In the genomic region with DNA sequence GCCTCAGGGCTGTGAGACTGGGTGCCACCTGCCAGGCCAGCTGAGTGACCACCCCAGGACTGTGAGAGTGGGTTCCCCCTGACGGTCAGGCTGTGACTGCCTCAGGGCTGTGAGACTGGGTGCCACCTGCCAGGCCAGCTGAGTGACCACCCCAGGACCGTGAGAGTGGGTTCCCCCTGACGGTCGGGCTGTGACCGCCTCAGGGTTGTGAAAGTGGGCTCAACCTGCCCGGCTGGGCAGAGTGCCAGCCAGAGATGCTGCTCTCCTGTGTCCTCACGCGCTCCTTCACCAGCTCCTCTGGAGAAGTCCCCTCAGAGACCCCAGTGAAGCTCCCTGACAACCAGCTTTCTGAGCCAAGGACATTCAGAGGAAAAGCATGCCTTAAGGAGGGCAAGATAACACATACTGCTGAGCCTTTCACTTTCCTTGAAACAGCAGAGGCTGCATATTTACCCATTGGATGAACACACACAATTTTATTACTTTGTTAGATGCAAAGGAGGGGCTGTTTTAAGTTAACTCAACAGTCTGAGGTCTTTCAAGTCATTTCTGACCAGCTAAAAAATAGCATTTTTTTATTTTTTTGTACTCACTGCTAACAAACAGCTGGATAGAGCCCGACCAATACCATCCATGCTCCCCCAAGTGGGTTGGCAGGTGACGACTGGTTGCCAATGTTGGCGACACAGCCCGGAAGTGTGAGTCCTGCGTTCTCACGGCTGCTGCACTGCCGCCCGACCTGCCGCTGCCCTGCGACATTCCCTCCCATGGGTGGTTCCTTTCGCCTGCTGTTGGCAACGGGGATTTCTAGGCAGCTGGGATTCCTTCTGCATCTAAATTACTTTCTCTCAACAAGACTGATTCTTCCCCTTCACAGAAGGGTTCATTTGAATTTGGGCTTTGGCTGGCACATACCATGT, we compare ENCODE assay signal across 15 cellular contexts.
DNase-seq lines count a peak whose midpoint lies in the region; ATAC-seq, FAIRE-seq and TF ChIP-seq lines count a peak whose summit lies in the region.
"Had no signal": no experiment of that assay in that cellular context is flagged by ENCODE, and none has a peak within 500 bp of the region (broad histone marks: within the 10 kb centered on the region; RNA-seq: fewer than 3 reads in every experiment).

No MANE protein-coding gene starts in this region.

- no peak overlapping the region for H3K4me3 Mint-ChIP-seq in endodermal cell
- H3K4me3 Mint-ChIP-seq in CD8-positive, alpha-beta T cell, result no peak overlapping the region
- H3K4me3 Mint-ChIP-seq: stimulated activated naive CD8-positive, alpha-beta T cell treated with anti-CD3 and anti-CD28 coated beads, Interleukin-15, Interleukin-2, amounts not matched to agents 100 ng/mL and 50 ng/mL, for 24 hours had no signal

- CTCF ChIA-PET in IMR-90 (lab: Yijun Ruan, JAX), result no interaction called here
- CTCF ChIA-PET in CD8-positive, alpha-beta T cell (lab: Charles Lee), result no interaction called here

- no peak overlapping the region for H3K56ac ChIP-seq in IMR-90 (ENCODE audit: extremely low read depth, insufficient read depth, low read length)

- TF ChIP-seq POLR2A in IMR-90 (IDR thresholded peaks at IDR 0.05; ENCODE audit: low read depth, low read length) (no peak), stomach (IDR thresholded peaks at IDR 0.05) (no peak)

- TF ChIP-seq CTCF in IMR-90 (conservative IDR thresholded peaks at IDR 0.05; ENCODE audit: low read depth, low read length) (no peak), endodermal cell (conservative IDR thresholded peaks at IDR 0.05) (no peak), kidney (IDR thresholded peaks at IDR 0.05; ENCODE audit: borderline replicate concordance, extremely low read depth, insufficient read depth) (no peak), stomach (IDR thresholded peaks at IDR 0.05) (no peak)
- TF ChIP-seq CTCF in CD8-positive, alpha-beta T cell (IDR thresholded peaks at IDR 0.05), result no peak

- H3K9me3 ChIP-seq in IMR-90 (ENCODE audit: control insufficient read depth, insufficient read depth, low read length) (no peaks in the 10 kb centered on the region), endodermal cell (ENCODE audit: control insufficient read depth, low read length) (no peaks in the 10 kb centered on the region), kidney (ENCODE audit: control insufficient read depth in 1 of 2, low read length in 2 of 2) (no peaks in the 10 kb centered on the region), stomach (no peaks in the 10 kb centered on the region)
- no peaks in the 10 kb centered on the region for H3K9me3 ChIP-seq in CD8-positive, alpha-beta T cell (ENCODE audit: low read length)

- H2AFZ ChIP-seq in IMR-90 (replicated peaks; ENCODE audit: low read length, poor library complexity), result no peak overlapping the region

- H4K5ac ChIP-seq in IMR-90 (ENCODE audit: low read depth, low read length), result no peak overlapping the region

- WGBS in IMR-90 (ENCODE audit: extremely low coverage in 2 of 2, insufficient read length in 1 of 2), 2 experiments, result 81% methylated on average over 10 of the region's 20 CpGs; no CpG with 5 or more reads in 1 of the 2 experiments
- 86 to 89% methylated on average over 13 to 20 of the region's 20 CpGs for WGBS in endodermal cell (ENCODE audit: insufficient coverage in 1 of 2, insufficient read length in 1 of 2), 2 experiments
- WGBS in stomach, 5 donors, result 68 to 86% (median 81%) methylated on average over 14 to 20 of the region's 20 CpGs

- H3K4me2 ChIP-seq in IMR-90 (ENCODE audit: low read depth, low read length), result no peak overlapping the region

- H3K4me1 ChIP-seq in IMR-90 (ENCODE audit: control insufficient read depth, insufficient read depth, low read length) (no peaks in the 10 kb centered on the region), endodermal cell (ENCODE audit: control insufficient read depth, insufficient read depth, low read length) (no peaks in the 10 kb centered on the region), kidney (ENCODE audit: control insufficient read depth in 1 of 2, insufficient read depth in 1 of 2, low read depth in 1 of 2, low read length in 2 of 2) (peaks cover 0 to 10% of the 10 kb centered on the region in 2 donors), stomach (peaks cover 0 to 44% (median 24%) of the 10 kb centered on the region in 4 donors)
- no peaks in the 10 kb centered on the region for H3K4me1 ChIP-seq in CD8-positive, alpha-beta T cell (ENCODE audit: insufficient read depth, low read length)

- H3K23ac ChIP-seq in IMR-90 (ENCODE audit: low read depth, low read length), result no peak overlapping the region

- H3K18ac ChIP-seq in IMR-90 (ENCODE audit: low read depth, low read length), result no peak overlapping the region

- H2BK120ac ChIP-seq in IMR-90 (ENCODE audit: low read depth, low read length), result no peak overlapping the region

- H4K91ac ChIP-seq in IMR-90 (ENCODE audit: insufficient read depth, low read depth, low read length), result no peak overlapping the region

- peak overlapping the region; percentile 21 for H3K27ac Mint-ChIP-seq in endodermal cell
- no peak overlapping the region for H3K27ac Mint-ChIP-seq in CD8-positive, alpha-beta T cell
- H3K27ac Mint-ChIP-seq: stimulated activated naive CD8-positive, alpha-beta T cell treated with anti-CD3 and anti-CD28 coated beads, Interleukin-15, Interleukin-2, amounts not matched to agents 100 ng/mL and 50 ng/mL, for 24 hours had no signal

- no peak overlapping the region for H3K4ac ChIP-seq in IMR-90 (ENCODE audit: low read depth, low read length)

- dilution Hi-C loops in IMR-90 (cut with HindIII; ENCODE audit: low sequenced_read_pairs, unreplicated experiment), result no loop called here

- no peaks in the 10 kb centered on the region for H3K4me1 Mint-ChIP-seq in endodermal cell
- no peaks in the 10 kb centered on the region for H3K4me1 Mint-ChIP-seq in CD8-positive, alpha-beta T cell (ENCODE audit: low read depth)

- peak overlapping the region; percentile 60 for H2AK9ac ChIP-seq in IMR-90 (replicated peaks; ENCODE audit: low read depth, low read length, poor library complexity)

- POLR2A ChIA-PET in IMR-90 (lab: Charles Lee; ENCODE audit: unreplicated experiment), result no interaction called here
- POLR2A ChIA-PET in CD8-positive, alpha-beta T cell (lab: Charles Lee), result no interaction called here

- peaks cover 7% of the 10 kb centered on the region for H3K36me3 ChIP-seq in IMR-90 (ENCODE audit: control insufficient read depth, insufficient read depth, low read length)
- peaks cover 3% of the 10 kb centered on the region for H3K36me3 ChIP-seq in endodermal cell (ENCODE audit: control insufficient read depth, insufficient read depth, low read length)
- H3K36me3 ChIP-seq in kidney (ENCODE audit: control insufficient read depth in 1 of 2, insufficient read depth in 2 of 2, low read length in 2 of 2), result peaks cover 0 to 3% of the 10 kb centered on the region in 2 donors
- peaks cover 0 to 43% (median 37%) of the 10 kb centered on the region in 4 donors for H3K36me3 ChIP-seq in stomach
- H3K36me3 ChIP-seq in CD8-positive, alpha-beta T cell (ENCODE audit: insufficient read depth, low read length), result no peaks in the 10 kb centered on the region

- no peak overlapping the region for H2AK5ac ChIP-seq in IMR-90 (ENCODE audit: low read depth, low read length)

- no peak overlapping the region for H3K14ac ChIP-seq in IMR-90 (replicated peaks; ENCODE audit: low read depth, low read length)

- H3K9me3 Mint-ChIP-seq in endodermal cell, result no peaks in the 10 kb centered on the region
- H3K9me3 Mint-ChIP-seq in CD8-positive, alpha-beta T cell, result no peaks in the 10 kb centered on the region
- H3K9me3 Mint-ChIP-seq: stimulated activated naive CD8-positive, alpha-beta T cell treated with anti-CD3 and anti-CD28 coated beads, Interleukin-15, Interleukin-2, amounts not matched to agents 100 ng/mL and 50 ng/mL, for 24 hours had no signal

- H4K8ac ChIP-seq in IMR-90 (ENCODE audit: low read depth in 2 of 2, low read length in 2 of 2), result no peak overlapping the region

- no TSS peak for BruUV-seq in IMR-90 (replicated peaks; lab: Mats Ljungman, UMichigan)

- no peak for TF ChIP-seq RAD21 in IMR-90 (IDR thresholded peaks at IDR 0.05; ENCODE audit: low read length)

- H3K27me3 Mint-ChIP-seq in endodermal cell (ENCODE audit: insufficient read depth), result no peaks in the 10 kb centered on the region
- H3K27me3 Mint-ChIP-seq in CD8-positive, alpha-beta T cell (ENCODE audit: low read depth), result no peaks in the 10 kb centered on the region
- H3K27me3 Mint-ChIP-seq: stimulated activated naive CD8-positive, alpha-beta T cell treated with anti-CD3 and anti-CD28 coated beads, Interleukin-15, Interleukin-2, amounts not matched to agents 100 ng/mL and 50 ng/mL, for 24 hours had no signal

- H3K36me3 Mint-ChIP-seq in endodermal cell (ENCODE audit: low read depth), result peaks cover 20% of the 10 kb centered on the region
- H3K36me3 Mint-ChIP-seq in CD8-positive, alpha-beta T cell, result peaks cover 33% of the 10 kb centered on the region

- no peak overlapping the region for H2BK5ac ChIP-seq in IMR-90 (ENCODE audit: low read depth, low read length, poor library complexity, severe bottlenecking)

- in situ Hi-C loops in IMR-90 (cut with MboI; ENCODE audit: low sequenced_read_pairs), result no loop called here

- no peak for FAIRE-seq in kidney (lab: Jason Lieb, UNC)

- H3K79me1 ChIP-seq in IMR-90 (ENCODE audit: low read depth in 1 of 2, low read length in 2 of 2), result no peaks in the 10 kb centered on the region

- H3K9ac ChIP-seq in IMR-90 (ENCODE audit: low read depth, low read length), result no peak overlapping the region
- H3K9ac ChIP-seq in endodermal cell (ENCODE audit: extremely low read depth, low read length, poor library complexity, severe bottlenecking), result no peak overlapping the region
- peak overlapping the region in 1 of 2 donors; percentile 30 for H3K9ac ChIP-seq in kidney (ENCODE audit: low read length in 2 of 2)

- DNase-seq in IMR-90, result peak; percentile 24
- DNase-seq in endodermal cell, result no peak
- DNase-seq in kidney, result peak; percentile 58
- no peak for DNase-seq in stomach
- DNase-seq in globus pallidus (ENCODE audit: low spot score), result no peak
- DNase-seq in CD8-positive, alpha-beta T cell, result no peak
- DNase-seq: activated CD4-positive, CD25-positive, alpha-beta regulatory T cell; effector memory CD4-positive, alpha-beta T cell; NCI-H2171; retina had no signal

- intact Hi-C loops in IMR-90 (cut with micrococcal nuclease), result no loop called here
- intact Hi-C loops in kidney (cut with DNase I), result no loop called here
- intact Hi-C loops in stomach (cut with DNase I; ENCODE audit: low total_unique reads), result no loop called here
- intact Hi-C loops in CD8-positive, alpha-beta T cell (cut with DNase I, micrococcal nuclease), result no loop called here

- peak; percentile 15; the same call in 1 of the 2 replicates for ATAC-seq in IMR-90 (ENCODE audit: low read depth)
- ATAC-seq in GM18520 (IDR thresholded peaks at IDR 0.05; ENCODE audit: unreplicated experiment), result no peak
- ATAC-seq in GM21576 (IDR thresholded peaks at IDR 0.05; ENCODE audit: unreplicated experiment), result no peak
- ATAC-seq in CD8-positive, alpha-beta T cell, result no peak
- ATAC-seq: HCT116 had no signal

- H2BK20ac ChIP-seq in IMR-90 (ENCODE audit: low read depth, low read length), result no peak overlapping the region

- no peak overlapping the region for H2BK15ac ChIP-seq in IMR-90 (ENCODE audit: low read depth, low read length)

- no peaks in the 10 kb centered on the region for H3K27me3 ChIP-seq in IMR-90 (ENCODE audit: control insufficient read depth, insufficient read depth, low read length)
- H3K27me3 ChIP-seq in endodermal cell (ENCODE audit: control insufficient read depth, insufficient read depth, low read length, poor library complexity, severe bottlenecking), result no peaks in the 10 kb centered on the region
- no peaks in the 10 kb centered on the region for H3K27me3 ChIP-seq in stomach
- H3K27me3 ChIP-seq in CD8-positive, alpha-beta T cell (ENCODE audit: insufficient read depth, low read length), result no peaks in the 10 kb centered on the region

- H3K4me3 ChIP-seq in IMR-90 (ENCODE audit: insufficient read depth, low read depth, low read length) (no peak overlapping the region), endodermal cell (ENCODE audit: low read length) (no peak overlapping the region), kidney (ENCODE audit: low read length in 2 of 2) (no peak overlapping the region), stomach (no peak overlapping the region)
- H3K4me3 ChIP-seq in CD8-positive, alpha-beta T cell (ENCODE audit: low read depth, low read length), result no peak overlapping the region
- H3K4me3 ChIP-seq: SK-N-MC had no signal

- TF ChIP-seq EP300 in stomach (IDR thresholded peaks at IDR 0.05), result no peak

- H4K20me1 ChIP-seq in IMR-90 (ENCODE audit: insufficient read depth, low read length), result no peaks in the 10 kb centered on the region

- H3K9me1 ChIP-seq in IMR-90 (ENCODE audit: insufficient read depth, low read length), result 0 out of 2 replicates have a peak, but pooled peaks cover 3% of the 10 kb centered on the region

- H3K27ac ChIP-seq in IMR-90 (ENCODE audit: insufficient read depth, low read length) (no peak overlapping the region), endodermal cell (ENCODE audit: low read depth, low read length) (no peak overlapping the region), kidney (ENCODE audit: low read depth in 2 of 2, low read length in 2 of 2) (no peak overlapping the region), stomach (peak overlapping the region in 3 of 5 donors; percentile 68 to 89 (median 70))
- no peak overlapping the region for H3K27ac ChIP-seq in CD8-positive, alpha-beta T cell (ENCODE audit: low read depth, low read length)

Comparison
In these comparisons a context has a peak if more than half of its experiments do, and no peak if none do; other contexts are left out.
1. DNase-seq: peak in IMR-90 (single experiment) and kidney (single experiment); none in endodermal cell (single experiment), stomach (single experiment), globus pallidus (single experiment) and CD8-positive, alpha-beta T cell (0 of 7).
2. H3K27ac ChIP-seq: peak in stomach (3 of 5); none in IMR-90 (single experiment), endodermal cell (single experiment), kidney (0 of 2) and CD8-positive, alpha-beta T cell (single experiment).